8 cellular contexts compared by ENCODE assay signal in genomic region chr12:52081263-52081733, GRCh38. TPM values are rescaled to one million over a fixed set of nuclear protein-coding genes. Genes with fewer than 3 reads are reported as not detected.
DNase-seq lines count a peak whose midpoint lies in the region; ATAC-seq and TF ChIP-seq lines count a peak whose summit lies in the region.

No MANE protein-coding gene starts in this region.

- H3K4me1 ChIP-seq in neural progenitor cell = peaks cover 10% of the 10 kb centered on the region

- no peak overlapping the region for H3K4me3 ChIP-seq in neural progenitor cell

- H3K27me3 Mint-ChIP-seq in activated T-helper 17 cell treated with anti-CD3 and anti-CD28 coated beads, Interleukin-2, amount 50 U/mL, for 72 hours = no peaks in the 10 kb centered on the region
- H3K27me3 Mint-ChIP-seq in neural progenitor cell (ENCODE audit: insufficient read depth, low read depth) = peaks cover 6% of the 10 kb centered on the region

- no peaks in the 10 kb centered on the region for H3K27me3 ChIP-seq in neural progenitor cell

- in situ Hi-C loops in KBM-7 (cut with MboI; ENCODE audit: low pct_unique_long_range_greater_than_20kb, low sequenced_read_pairs) = loop anchor here (10.0 kb wide), 1 partner anchor 46 kb away; no protein-coding TSS in a partner anchor

- no peak overlapping the region for H3K4me2 ChIP-seq in neural progenitor cell

- no peaks in the 10 kb centered on the region for H3K9me3 Mint-ChIP-seq in activated T-helper 17 cell treated with anti-CD3 and anti-CD28 coated beads, Interleukin-2, amount 50 U/mL, for 72 hours
- H3K9me3 Mint-ChIP-seq in neural progenitor cell = no peaks in the 10 kb centered on the region

- H3K79me2 ChIP-seq in neural progenitor cell (ENCODE audit: low read depth) = no peaks in the 10 kb centered on the region

- peaks cover 7% of the 10 kb centered on the region for H4K20me1 ChIP-seq in neural progenitor cell (ENCODE audit: low read depth)

- no peak overlapping the region for H3K27ac ChIP-seq in neural progenitor cell

- no peak overlapping the region for H2AFZ ChIP-seq in neural progenitor cell (replicated peaks)

- TF ChIP-seq CTCF in neural progenitor cell (IDR thresholded peaks at IDR 0.05) = no peak

- H3K27ac Mint-ChIP-seq in activated T-helper 17 cell treated with anti-CD3 and anti-CD28 coated beads, Interleukin-2, amount 50 U/mL, for 72 hours = peak overlapping the region; percentile 77
- peak overlapping the region; percentile 59 for H3K27ac Mint-ChIP-seq in neural progenitor cell

- H3F3A ChIP-seq in neural progenitor cell (ENCODE audit: low read depth) = no peaks in the 10 kb centered on the region

- H3K36me3 ChIP-seq in neural progenitor cell = no peaks in the 10 kb centered on the region

- H3K36me3 Mint-ChIP-seq in activated T-helper 17 cell treated with anti-CD3 and anti-CD28 coated beads, Interleukin-2, amount 50 U/mL, for 72 hours (ENCODE audit: low read depth) = peaks cover 22% of the 10 kb centered on the region
- H3K36me3 Mint-ChIP-seq in neural progenitor cell = peaks cover 14% of the 10 kb centered on the region

- no peak overlapping the region for H3K9ac ChIP-seq in neural progenitor cell

- DNase-seq in NCI-H82 (lab: John Stamatoyannopoulos, UW) (peak; percentile 37), NCI-H82 treated with DMSO at 0.1 percent for 48 hours (lab: John Stamatoyannopoulos, UW; ENCODE audit: unreplicated experiment) (no peak), KBM-7 (peak; percentile 37), neural progenitor cell (ENCODE audit: low spot score) (peak; percentile 22), cerebellar nuclear complex (lab: John Stamatoyannopoulos, UW) (no peak), inferior parietal cortex (ENCODE audit: extremely low spot score) (no peak)
- DNase-seq in effector CD4-positive, alpha-beta T cell = no peak

- H3K4me3 Mint-ChIP-seq in activated T-helper 17 cell treated with anti-CD3 and anti-CD28 coated beads, Interleukin-2, amount 50 U/mL, for 72 hours = no peak overlapping the region
- H3K4me3 Mint-ChIP-seq in neural progenitor cell = no peak overlapping the region

- H3K4me1 Mint-ChIP-seq in activated T-helper 17 cell treated with anti-CD3 and anti-CD28 coated beads, Interleukin-2, amount 50 U/mL, for 72 hours = peaks cover 6% of the 10 kb centered on the region
- H3K4me1 Mint-ChIP-seq in neural progenitor cell = peaks cover 20% of the 10 kb centered on the region

- H3K9me3 ChIP-seq in neural progenitor cell (ENCODE audit: low read depth) = no peaks in the 10 kb centered on the region

- ATAC-seq in activated T-helper 17 cell treated with anti-CD3 and anti-CD28 coated beads, Interleukin-2, amount 50 U/mL, for 72 hours (replicated peaks) = no peak

RNA-seq across cellular contexts. Expression of gene SMIM41, which starts 1.8 kb away (rescaled TPM):
- not detected for total RNA-seq in activated T-helper 17 cell treated with anti-CD3 and anti-CD28 coated beads, Interleukin-2, amount 50 U/mL, for 72 hours
- not detected in 2 replicates for total RNA-seq in neural progenitor cell (ENCODE audit: low replicate concordance)

RNA-seq across cellular contexts. Expression of gene ATG101, which starts 11.5 kb away (rescaled TPM):
- 10 to 100 TPM; 27.6 to 31.1 TPM for total RNA-seq in activated T-helper 17 cell treated with anti-CD3 and anti-CD28 coated beads, Interleukin-2, amount 50 U/mL, for 72 hours
- total RNA-seq in neural progenitor cell (ENCODE audit: low replicate concordance) = 19.8 and 33.7 TPM in 2 replicates

RNA-seq across cellular contexts. Expression of gene NR4A1, which starts 30.1 kb away (rescaled TPM):
- total RNA-seq in activated T-helper 17 cell treated with anti-CD3 and anti-CD28 coated beads, Interleukin-2, amount 50 U/mL, for 72 hours = 10 to 100 TPM in 1 of 2 donors, 1 to 10 TPM in 1; 9.9 to 47.6 TPM
- total RNA-seq in neural progenitor cell (ENCODE audit: low replicate concordance) = 8.2 and 13.0 TPM in 2 replicates

Comparison
In these comparisons a context has a peak if more than half of its experiments do, and no peak if none do; other contexts are left out.
1. DNase-seq: peak in NCI-H82 (single experiment), KBM-7 (single experiment) and neural progenitor cell (single experiment); none in NCI-H82 treated with DMSO at 0.1 percent for 48 hours (single experiment), cerebellar nuclear complex (0 of 2), effector CD4-positive, alpha-beta T cell (single experiment) and inferior parietal cortex (single experiment).